Comparison of ENCODE assay signal across 20 cellular contexts in genomic region chr11:43543313-43543712, GRCh38.
DNase-seq lines count a peak whose midpoint lies in the region; TF ChIP-seq lines count a peak whose summit lies in the region.
"Had no signal": no experiment of that assay in that cellular context is flagged by ENCODE, and none has a peak within 500 bp of the region (broad histone marks: within the 10 kb centered on the region; RNA-seq: fewer than 3 reads in every experiment).

No MANE protein-coding gene starts in this region.

- DNase-seq in NCI-H748 (lab: John Stamatoyannopoulos, UW; ENCODE audit: unreplicated experiment) (peak; percentile 36), NCI-H748 treated with DMSO at 0.1 percent for 48 hours (lab: John Stamatoyannopoulos, UW) (no peak), NCI-H146 treated with DMSO at 0.1 percent for 48 hours (lab: John Stamatoyannopoulos, UW; ENCODE audit: unreplicated experiment) (peak; percentile 38), neural crest cell (ENCODE audit: low read depth, low spot score) (no peak), 8988T (no peak), NCI-H446 (lab: John Stamatoyannopoulos, UW) (no peak)
- DNase-seq: CD4-positive, alpha-beta T cell; COR-L47; GDM1; GOT3; HCEC 1CT; KBM-7; NCI-H1092; NCI-H1694 treated with DMSO at 0.1 percent for 48 hours; NCI-H345; NCI-H524 treated with DMSO at 0.1 percent for 48 hours; Peyer's patch; SJCRH30; T-cell had no signal

- TF ChIP-seq CTCF in brain (conservative IDR thresholded peaks at IDR 0.05) (no peak), neural crest cell (conservative IDR thresholded peaks at IDR 0.05) (no peak)

- no peaks in the 10 kb centered on the region for H3K36me3 Mint-ChIP-seq in brain
- H3K36me3 Mint-ChIP-seq in neural crest cell (ENCODE audit: low read depth) = peaks cover 2% of the 10 kb centered on the region
- H3K36me3 Mint-ChIP-seq: T-cell had no signal

- H3K4me3 Mint-ChIP-seq in brain (no peak overlapping the region), neural crest cell (peak overlapping the region; percentile 73)
- H3K4me3 Mint-ChIP-seq: CD4-positive, alpha-beta T cell; T-cell had no signal

- H3K9me3 Mint-ChIP-seq in brain = peaks cover 3 to 17% (median 5%) of the 10 kb centered on the region in 5 experiments
- peaks cover 10% of the 10 kb centered on the region for H3K9me3 Mint-ChIP-seq in neural crest cell

- H3K27me3 Mint-ChIP-seq in brain = peaks cover 6% of the 10 kb centered on the region
- no peaks in the 10 kb centered on the region for H3K27me3 Mint-ChIP-seq in neural crest cell (ENCODE audit: low read depth)

- H3K27ac Mint-ChIP-seq in brain (peak overlapping the region in 3 of 5 experiments; percentile 21 to 85 (median 68)), neural crest cell (ENCODE audit: unreplicated experiment) (no peak overlapping the region)
- H3K27ac Mint-ChIP-seq: CD4-positive, alpha-beta T cell; T-cell had no signal

- H3K4me1 Mint-ChIP-seq in brain (peaks cover 29% of the 10 kb centered on the region), neural crest cell (peaks cover 21% of the 10 kb centered on the region)

Comparison
In these comparisons a context has a peak if more than half of its experiments do, and no peak if none do; other contexts are left out.
1. DNase-seq: peak in NCI-H748 (single experiment) and NCI-H146 treated with DMSO at 0.1 percent for 48 hours (single experiment); none in NCI-H748 treated with DMSO at 0.1 percent for 48 hours (single experiment), neural crest cell (single experiment), 8988T (single experiment) and NCI-H446 (0 of 2).